Comparison of ENCODE assay signal across 11 cellular contexts in the genomic region with DNA sequence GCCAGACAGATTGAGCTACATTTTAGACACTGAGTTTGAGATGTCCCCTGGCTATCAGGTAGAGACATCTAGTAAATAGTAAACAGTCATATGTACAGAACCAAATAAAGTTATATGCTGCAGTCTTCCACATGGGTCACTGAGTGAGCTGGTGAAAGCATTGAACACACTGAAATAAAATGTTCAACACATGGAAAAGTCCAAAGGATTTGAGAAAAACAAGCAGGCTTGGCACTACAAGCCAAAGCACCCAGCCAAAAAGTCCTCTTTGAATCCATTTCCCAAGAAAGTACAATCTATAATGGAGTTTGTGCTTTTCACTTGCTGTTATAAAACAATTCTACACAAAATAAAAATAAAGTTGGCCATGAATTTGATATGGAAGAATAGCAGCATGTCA.
"Had no signal": no experiment of that assay in that cellular context is flagged by ENCODE, and none has a peak within 500 bp of the region (broad histone marks: within the 10 kb centered on the region; RNA-seq: fewer than 3 reads in every experiment).

No MANE protein-coding gene starts in this region.

- ATAC-seq: GM23338, HCT116 had no signal

- H3K27ac Mint-ChIP-seq: GM23338, HFFc6 had no signal

- H3K4me3 Mint-ChIP-seq: GM23338, H9, HFFc6 had no signal

- H3K36me3 ChIP-seq: HAP-1 had no signal

- H3K9ac ChIP-seq: GM23248 had no signal

- DNase-seq: GM23248, GOT3, H7, H9, HCEC 1CT, HFFc6 had no signal

- H3K4me2 ChIP-seq: GM23338 had no signal

- H3K9me3 Mint-ChIP-seq: GM23338, H9, HFFc6 had no signal

- H3K27ac ChIP-seq: GM23248 had no signal

- H2AFZ ChIP-seq: GM23248, GM23338 had no signal

- H3K9me3 ChIP-seq: HAP-1 had no signal

- FAIRE-seq: H1, H54 had no signal

- H3K4me3 ChIP-seq: GM23248, GM23338, HAP-1 had no signal
